15 cellular contexts compared by ENCODE assay signal in the genomic region with DNA sequence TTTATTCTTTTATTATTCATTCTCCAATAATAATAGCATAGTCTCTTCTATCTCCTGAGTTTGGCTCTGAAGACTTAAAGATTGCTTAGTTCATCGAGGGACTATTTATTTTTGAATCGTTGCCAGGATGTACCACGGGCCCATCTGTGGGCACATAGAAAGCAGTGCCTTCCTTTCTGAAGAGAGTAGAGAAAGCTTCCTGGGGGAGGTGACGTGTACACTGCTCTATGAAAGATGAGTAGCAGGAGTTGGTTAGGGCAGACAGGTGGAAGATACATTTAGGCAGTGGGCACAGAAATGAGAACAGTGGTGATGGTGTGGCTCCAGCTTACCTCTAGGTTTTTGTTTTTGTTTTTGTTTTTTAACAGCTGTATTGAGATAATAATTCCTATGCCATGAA.
"Had no signal": no experiment of that assay in that cellular context is flagged by ENCODE, and none has a peak within 500 bp of the region (broad histone marks: within the 10 kb centered on the region; RNA-seq: fewer than 3 reads in every experiment).

No MANE protein-coding gene starts in this region.

- H3K4me3 ChIP-seq: hepatocyte, pancreas, thyroid gland had no signal

- H3K4me3 Mint-ChIP-seq: activated CD4-positive, alpha-beta memory T cell treated with anti-CD3 and anti-CD28 coated beads for 36 hours; activated naive CD4-positive, alpha-beta T cell treated with anti-CD3 and anti-CD28 coated beads, Interleukin-2, amount 10 ng/mL, durations not matched to agents 7 days and 5 days; activated T-helper 1 cell treated with anti-CD3 and anti-CD28 coated beads, Interleukin-12 subunit alpha, Interleukin-12 subunit beta, Interleukin-2, Interleukin-4 antibody, amounts not matched to agents 30 ng/mL and 10 ng/mL and 1 ng/mL, durations not matched to agents 14 hours and 24 hours and 36 hours; brain; dendritic cell treated with granulocyte-macrophage colony-stimulating factor and Interleukin-4, amounts not matched to agents 40 ng/mL and 50 ng/mL, for 4 days; effector memory CD8-positive, alpha-beta T cell; neural crest cell had no signal

- ATAC-seq: effector memory CD8-positive, alpha-beta T cell; pancreas had no signal

- DNase-seq: activated CD4-positive, alpha-beta memory T cell treated with anti-CD3 and anti-CD28 coated beads for 36 hours; activated CD8-positive, alpha-beta memory T cell treated with anti-CD3 and anti-CD28 coated beads, Interleukin-2, amount 50 U/mL, for 4 hours; activated naive CD4-positive, alpha-beta T cell treated with anti-CD3 and anti-CD28 coated beads, Interleukin-2, amount 10 ng/mL, durations not matched to agents 7 days and 5 days; amniotic stem cell; effector memory CD8-positive, alpha-beta T cell; kidney glomerular epithelial cell; pancreas; stimulated activated CD4-positive, alpha-beta T cell treated with anti-CD3 and anti-CD28 coated beads, Interleukin-4, amount 100 ng/mL, for 1 hour; stimulated activated CD8-positive, alpha-beta memory T cell treated with anti-CD3 and anti-CD28 coated beads, Interleukin-4, amount 100 ng/mL, for 48 hours; thyroid gland had no signal

- H3K9me3 Mint-ChIP-seq: activated CD4-positive, alpha-beta memory T cell treated with anti-CD3 and anti-CD28 coated beads for 36 hours; activated naive CD4-positive, alpha-beta T cell treated with anti-CD3 and anti-CD28 coated beads, Interleukin-2, amount 10 ng/mL, durations not matched to agents 7 days and 5 days; activated T-helper 1 cell treated with anti-CD3 and anti-CD28 coated beads, Interleukin-12 subunit alpha, Interleukin-12 subunit beta, Interleukin-2, Interleukin-4 antibody, amounts not matched to agents 30 ng/mL and 10 ng/mL and 1 ng/mL, durations not matched to agents 14 hours and 24 hours and 36 hours; dendritic cell treated with granulocyte-macrophage colony-stimulating factor and Interleukin-4, amounts not matched to agents 40 ng/mL and 50 ng/mL, for 4 days; effector memory CD8-positive, alpha-beta T cell had no signal

- H3K27ac Mint-ChIP-seq: activated CD4-positive, alpha-beta memory T cell treated with anti-CD3 and anti-CD28 coated beads for 36 hours; activated naive CD4-positive, alpha-beta T cell treated with anti-CD3 and anti-CD28 coated beads, Interleukin-2, amount 10 ng/mL, durations not matched to agents 7 days and 5 days; activated T-helper 1 cell treated with anti-CD3 and anti-CD28 coated beads, Interleukin-12 subunit alpha, Interleukin-12 subunit beta, Interleukin-2, Interleukin-4 antibody, amounts not matched to agents 30 ng/mL and 10 ng/mL and 1 ng/mL, durations not matched to agents 14 hours and 24 hours and 36 hours; brain; dendritic cell treated with granulocyte-macrophage colony-stimulating factor and Interleukin-4, amounts not matched to agents 40 ng/mL and 50 ng/mL, for 4 days had no signal

- H3K27me3 Mint-ChIP-seq: activated CD4-positive, alpha-beta memory T cell treated with anti-CD3 and anti-CD28 coated beads for 36 hours; activated naive CD4-positive, alpha-beta T cell treated with anti-CD3 and anti-CD28 coated beads, Interleukin-2, amount 10 ng/mL, durations not matched to agents 7 days and 5 days; brain; dendritic cell treated with granulocyte-macrophage colony-stimulating factor and Interleukin-4, amounts not matched to agents 40 ng/mL and 50 ng/mL, for 4 days; effector memory CD8-positive, alpha-beta T cell had no signal

- H3K4me1 Mint-ChIP-seq: neural crest cell had no signal
